ENCODE assay signal across 20 cellular contexts in genomic region chr2:231518771-231519170, GRCh38. TPM values are rescaled to one million over a fixed set of nuclear protein-coding genes. Genes with fewer than 3 reads are reported as not detected.
DNase-seq lines count a peak whose midpoint lies in the region; ATAC-seq and TF ChIP-seq lines count a peak whose summit lies in the region.
"Had no signal": no experiment of that assay in that cellular context is flagged by ENCODE, and none has a peak within 500 bp of the region (broad histone marks: within the 10 kb centered on the region; RNA-seq: fewer than 3 reads in every experiment).

No MANE protein-coding gene starts in this region.

- H3K4me2 ChIP-seq in parathyroid adenoma (ENCODE audit: low read length) (no peak overlapping the region), PC-3 (ENCODE audit: low read length) (no peak overlapping the region)

- H3K4me3 Mint-ChIP-seq in immature natural killer cell (no peak overlapping the region), natural killer cell (no peak overlapping the region)
- H3K4me3 Mint-ChIP-seq: CD4-positive, alpha-beta T cell; HFFc6 had no signal

- H3K27ac ChIP-seq in parathyroid adenoma (no peak overlapping the region), PC-3 (ENCODE audit: low read length) (no peak overlapping the region)
- H3K27ac ChIP-seq: C4-2B, HL-60 had no signal

- H3K9me2 ChIP-seq in PC-3 (replicated peaks; ENCODE audit: low read length): no peaks in the 10 kb centered on the region

- CTCF ChIA-PET in PC-3 (lab: Charles Lee): no interaction called here

- POLR2A ChIA-PET in PC-3 (lab: Charles Lee; ENCODE audit: unreplicated experiment): no interaction called here

- H3K9me3 Mint-ChIP-seq in immature natural killer cell (no peaks in the 10 kb centered on the region), natural killer cell (no peaks in the 10 kb centered on the region)
- H3K9me3 Mint-ChIP-seq: CD4-positive, alpha-beta T cell; HFFc6 had no signal

- peak overlapping the region in 5 of 6 donors; percentile 71 to 83 (median 74) for H3K27ac Mint-ChIP-seq in immature natural killer cell
- peak overlapping the region; percentile 54 to 96 for H3K27ac Mint-ChIP-seq in natural killer cell
- H3K27ac Mint-ChIP-seq: CD4-positive, alpha-beta T cell; HFFc6 had no signal

- H3K9ac ChIP-seq in parathyroid adenoma: no peak overlapping the region
- H3K9ac ChIP-seq in PC-3 (ENCODE audit: low read length): no peak overlapping the region

- H3F3A ChIP-seq in PC-3 (ENCODE audit: low read length, unreplicated experiment): no peaks in the 10 kb centered on the region

- no peaks in the 10 kb centered on the region for H4K20me1 ChIP-seq in PC-3 (ENCODE audit: low read length)

- no peaks in the 10 kb centered on the region for H3K36me3 ChIP-seq in parathyroid adenoma (ENCODE audit: control insufficient read depth, insufficient read depth, low read length)
- H3K36me3 ChIP-seq in PC-3 (ENCODE audit: low read depth, low read length): no peaks in the 10 kb centered on the region; the same call in 1 of the 2 replicates

- H2AFZ ChIP-seq in parathyroid adenoma: peak overlapping the region; percentile 39
- H2AFZ ChIP-seq in PC-3 (ENCODE audit: low read length): no peak overlapping the region

- H3K27me3 Mint-ChIP-seq in immature natural killer cell (ENCODE audit: low read depth in 3 of 3): peaks cover 11 to 17% (median 15%) of the 10 kb centered on the region in 3 donors
- no peaks in the 10 kb centered on the region for H3K27me3 Mint-ChIP-seq in natural killer cell (ENCODE audit: low read depth in 2 of 2)
- H3K27me3 Mint-ChIP-seq: CD4-positive, alpha-beta T cell had no signal

- ATAC-seq in natural killer cell (no peak), GM19023 (IDR thresholded peaks at IDR 0.05; ENCODE audit: unreplicated experiment) (no peak), PC-3 (no peak)
- ATAC-seq: HCT116 had no signal

- H3K79me2 ChIP-seq in parathyroid adenoma (no peaks in the 10 kb centered on the region), PC-3 (ENCODE audit: low read length) (no peaks in the 10 kb centered on the region)

- intact Hi-C loops in natural killer cell (cut with micrococcal nuclease) (no loop called here), PC-3 (cut with micrococcal nuclease) (loop anchor here (5.0 kb wide), 1 partner anchor 84 kb away; no protein-coding TSS in a partner anchor)

- DNase-seq in immature natural killer cell: no peak
- no peak for DNase-seq in natural killer cell
- no peak for DNase-seq in OCI-M1 (lab: John Stamatoyannopoulos, UW)
- no peak for DNase-seq in DMS79 (lab: John Stamatoyannopoulos, UW)
- DNase-seq in PC-3: no peak
- DNase-seq: ACHN; CD4-positive, alpha-beta T cell; DMS153; DMS79 treated with DMSO at 0.1 percent for 48 hours; GF-D8; GOT3; H7; HFFc6 had no signal

- peaks cover 2% of the 10 kb centered on the region for H3K4me1 ChIP-seq in parathyroid adenoma
- peaks cover 9% of the 10 kb centered on the region for H3K4me1 ChIP-seq in PC-3 (ENCODE audit: insufficient read depth, low read length)

- TF ChIP-seq CTCF in natural killer cell (IDR thresholded peaks at IDR 0.05) (no peak), parathyroid adenoma (IDR thresholded peaks at IDR 0.05) (no peak), PC-3 (conservative IDR thresholded peaks at IDR 0.05; ENCODE audit: low read depth, low read length) (no peak)

- peaks cover 67 to 76% of the 10 kb centered on the region in 2 donors for H3K4me1 Mint-ChIP-seq in immature natural killer cell
- H3K4me1 Mint-ChIP-seq in natural killer cell: peaks cover 45 to 48% of the 10 kb centered on the region in 2 donors

- no TSS peak for BruUV-seq in PC-3 (replicated peaks; lab: Mats Ljungman, UMichigan)

- no peak overlapping the region for H3K4me3 ChIP-seq in parathyroid adenoma (ENCODE audit: low read depth, low read length)
- H3K4me3 ChIP-seq in PC-3 (ENCODE audit: low read length): no peak overlapping the region

- H3K9me3 ChIP-seq in parathyroid adenoma (ENCODE audit: control insufficient read depth, low read length): peaks cover 4% of the 10 kb centered on the region
- no peaks in the 10 kb centered on the region for H3K9me3 ChIP-seq in PC-3 (ENCODE audit: low read length)

- H3K36me3 Mint-ChIP-seq in immature natural killer cell (peaks cover 3 to 19% (median 6%) of the 10 kb centered on the region in 3 donors), natural killer cell (no peaks in the 10 kb centered on the region)

- H3K27me3 ChIP-seq in parathyroid adenoma (ENCODE audit: control insufficient read depth, insufficient read depth, low read length) (no peaks in the 10 kb centered on the region), PC-3 (ENCODE audit: low read length) (no peaks in the 10 kb centered on the region)

RNA-seq across cellular contexts. Expression of gene NMUR1, which starts 11.5 kb away (rescaled TPM):
- 10 to 100 TPM; 34.6 to 54.4 (median 37.2) TPM for polyA plus RNA-seq in immature natural killer cell
- 100 to 1,000 TPM in 1 of 3 donors, 10 to 100 TPM in 2; 67.4 to 103 (median 80.2) TPM for total RNA-seq in natural killer cell
- 0.17 TPM in 1 of 2 replicates, not detected in the other for total RNA-seq in PC-3 (2014; rRNA removed)
- total RNA-seq: HFFc6, HT1080 had no signal
- polyA plus RNA-seq: BJ had no signal

RNA-seq across cellular contexts. Expression of gene NCL, which starts 54.5 kb away (rescaled TPM):
- 100 to 1,000 TPM; 110 to 602 (median 239) TPM for polyA plus RNA-seq in immature natural killer cell
- total RNA-seq in natural killer cell (100 to 1,000 TPM; 485 to 540 (median 529) TPM), PC-3 (2014; rRNA removed) (430 and 507 TPM in 2 replicates)

Comparison
In these comparisons a context has a peak if more than half of its experiments do, and no peak if none do; other contexts are left out.
1. RNA of gene NMUR1, which starts 11.5 kb away (total RNA-seq): 67.4 to 103 TPM in natural killer cell; 0.17 TPM in PC-3; every median in the first group is over 10 times any median in the second.